ENCODE assay signal across 8 cellular contexts in genomic region chr14:91871401-91871800, GRCh38. TPM values are rescaled to one million over a fixed set of nuclear protein-coding genes. Genes with fewer than 3 reads are reported as not detected.
DNase-seq lines count a peak whose midpoint lies in the region; ATAC-seq and TF ChIP-seq lines count a peak whose summit lies in the region.
"Not testable (repeated sequence)": the region's sequence is repeated elsewhere in the genome, so short reads cannot be mapped to it uniquely, and the experiment has no call there.

No MANE protein-coding gene starts in this region.

- intact Hi-C loops in CD8-positive, alpha-beta T cell (cut with DNase I, micrococcal nuclease), result loop anchor here (5.0 to 10.0 kb wide), 4 partner anchors 457 to 661 kb away; partner anchors contain the start of gene CCDC88C (in 1 of the 2)
- intact Hi-C loops in activated CD4-positive, alpha-beta T cell treated with anti-CD3 and anti-CD28 coated beads, Interleukin-2, amount 10 ng/mL, durations not matched to agents 24 days and 14 days (cut with micrococcal nuclease), result loop anchor here (5.0 kb wide), 2 partner anchors 91 to 171 kb away; partner anchors contain the start of gene TRIP11
- intact Hi-C loops in ascending aorta (cut with DNase I), result loop anchor here (5.0 kb wide), 1 partner anchor 46 kb away; no protein-coding TSS in a partner anchor
- intact Hi-C loops in left ventricle myocardium inferior (cut with micrococcal nuclease); upper lobe of right lung (cut with DNase I): not testable (repeated sequence)

- peak overlapping the region; percentile 99 for H3K27ac Mint-ChIP-seq in CD8-positive, alpha-beta T cell
- H3K27ac Mint-ChIP-seq in activated CD4-positive, alpha-beta T cell treated with anti-CD3 and anti-CD28 coated beads, Interleukin-2, amount 10 ng/mL, durations not matched to agents 24 days and 14 days, result peak overlapping the region; percentile 59
- H3K27ac Mint-ChIP-seq in activated T-helper 17 cell treated with anti-CD3 and anti-CD28 coated beads, Interleukin-2, amount 50 U/mL, for 72 hours, result not testable (repeated sequence)

- not testable (repeated sequence) for H3K27me3 Mint-ChIP-seq in CD8-positive, alpha-beta T cell (ENCODE audit: low read depth); activated CD4-positive, alpha-beta T cell treated with anti-CD3 and anti-CD28 coated beads, Interleukin-2, amount 10 ng/mL, durations not matched to agents 24 days and 14 days; activated T-helper 17 cell treated with anti-CD3 and anti-CD28 coated beads, Interleukin-2, amount 50 U/mL, for 72 hours

- not testable (repeated sequence) for H3K4me3 ChIP-seq in CD8-positive, alpha-beta T cell (ENCODE audit: low read depth, low read length); OCI-LY1 (ENCODE audit: low read depth, low read length, poor library complexity, severe bottlenecking); ascending aorta; left ventricle myocardium inferior; skeletal muscle tissue (ENCODE audit: low read length in 3 of 3); upper lobe of right lung

- not testable (repeated sequence) for H3K9me3 ChIP-seq in CD8-positive, alpha-beta T cell (ENCODE audit: low read length); OCI-LY1 (ENCODE audit: low read length); ascending aorta; skeletal muscle tissue (ENCODE audit: control insufficient read depth in 3 of 3, low read length in 3 of 3); upper lobe of right lung
- peaks cover 13% of the 10 kb centered on the region for H3K9me3 ChIP-seq in left ventricle myocardium inferior (replicated peaks)

- H3K9me3 Mint-ChIP-seq in CD8-positive, alpha-beta T cell; activated CD4-positive, alpha-beta T cell treated with anti-CD3 and anti-CD28 coated beads, Interleukin-2, amount 10 ng/mL, durations not matched to agents 24 days and 14 days; activated T-helper 17 cell treated with anti-CD3 and anti-CD28 coated beads, Interleukin-2, amount 50 U/mL, for 72 hours: not testable (repeated sequence)

- H3F3A ChIP-seq in OCI-LY1 (ENCODE audit: insufficient read depth, low read length), result not testable (repeated sequence)

- not testable (repeated sequence) for H2AFZ ChIP-seq in OCI-LY1 (ENCODE audit: low read length)

- H3K4me3 Mint-ChIP-seq in CD8-positive, alpha-beta T cell, result peak overlapping the region; percentile 37
- H3K4me3 Mint-ChIP-seq in activated CD4-positive, alpha-beta T cell treated with anti-CD3 and anti-CD28 coated beads, Interleukin-2, amount 10 ng/mL, durations not matched to agents 24 days and 14 days, result peak overlapping the region; percentile 89
- H3K4me3 Mint-ChIP-seq in activated T-helper 17 cell treated with anti-CD3 and anti-CD28 coated beads, Interleukin-2, amount 50 U/mL, for 72 hours, result peak overlapping the region; percentile 89

- H3K9ac ChIP-seq in OCI-LY1 (ENCODE audit: low read length), result peak overlapping the region; percentile 82; the same call in 1 of the 2 replicates
- not testable (repeated sequence) for H3K9ac ChIP-seq in skeletal muscle tissue (ENCODE audit: low read depth in 1 of 3, low read length in 3 of 3)

- H3K36me3 ChIP-seq in CD8-positive, alpha-beta T cell (ENCODE audit: insufficient read depth, low read length); OCI-LY1 (ENCODE audit: insufficient read depth, low read length); skeletal muscle tissue (ENCODE audit: control insufficient read depth in 3 of 3, insufficient read depth in 3 of 3, low read length in 3 of 3): not testable (repeated sequence)
- H3K36me3 ChIP-seq in ascending aorta (peaks cover 65 to 69% of the 10 kb centered on the region in 2 donors), left ventricle myocardium inferior (peaks cover 27% of the 10 kb centered on the region), upper lobe of right lung (peaks cover 14% of the 10 kb centered on the region)

- peaks cover 11% of the 10 kb centered on the region for H3K36me3 Mint-ChIP-seq in CD8-positive, alpha-beta T cell
- not testable (repeated sequence) for H3K36me3 Mint-ChIP-seq in activated CD4-positive, alpha-beta T cell treated with anti-CD3 and anti-CD28 coated beads, Interleukin-2, amount 10 ng/mL, durations not matched to agents 24 days and 14 days (ENCODE audit: low read depth); activated T-helper 17 cell treated with anti-CD3 and anti-CD28 coated beads, Interleukin-2, amount 50 U/mL, for 72 hours (ENCODE audit: low read depth)

- POLR2A ChIA-PET in CD8-positive, alpha-beta T cell (lab: Charles Lee), result interaction anchor here (0.6 to 6.0 kb wide), 4 partner anchors 11 to 96 kb away, joined by 3 to 67 read pairs (median 26); no protein-coding TSS in a partner anchor

- DNase-seq in CD8-positive, alpha-beta T cell; activated CD4-positive, alpha-beta T cell treated with anti-CD3 and anti-CD28 coated beads, Interleukin-2, amount 10 ng/mL, durations not matched to agents 24 days and 14 days; ascending aorta (ENCODE audit: low spot score in 2 of 2); left ventricle myocardium inferior; upper lobe of right lung: not testable (repeated sequence)

- not testable (repeated sequence) for ATAC-seq in CD8-positive, alpha-beta T cell; activated T-helper 17 cell treated with anti-CD3 and anti-CD28 coated beads, Interleukin-2, amount 50 U/mL, for 72 hours (replicated peaks); upper lobe of right lung

- H3K79me2 ChIP-seq in OCI-LY1 (ENCODE audit: insufficient read depth, low read length), result not testable (repeated sequence)

- not testable (repeated sequence) for TF ChIP-seq CTCF in CD8-positive, alpha-beta T cell (IDR thresholded peaks at IDR 0.05); OCI-LY1 (IDR thresholded peaks at IDR 0.05; ENCODE audit: low read length); ascending aorta (IDR thresholded peaks at IDR 0.05); left ventricle myocardium inferior (IDR thresholded peaks at IDR 0.05; ENCODE audit: borderline replicate concordance); upper lobe of right lung (IDR thresholded peaks at IDR 0.05)

- CTCF ChIA-PET in CD8-positive, alpha-beta T cell (lab: Charles Lee), result interaction anchor here (0.7 to 2.1 kb wide), 7 partner anchors 8 to 125 kb away, joined by 3 to 13 read pairs (median 4); no protein-coding TSS in a partner anchor

- peak overlapping the region; percentile 81; the same call in 1 of the 2 replicates for H3K4me2 ChIP-seq in OCI-LY1 (ENCODE audit: low read length)

- not testable (repeated sequence) for H3K27me3 ChIP-seq in CD8-positive, alpha-beta T cell (ENCODE audit: insufficient read depth, low read length); OCI-LY1 (ENCODE audit: insufficient read depth, low read length); ascending aorta; skeletal muscle tissue (ENCODE audit: control insufficient read depth in 3 of 3, insufficient read depth in 3 of 3, low read length in 3 of 3); upper lobe of right lung
- H3K27me3 ChIP-seq in left ventricle myocardium inferior (ENCODE audit: low read depth), result peaks cover 43% of the 10 kb centered on the region

- H3K4me1 ChIP-seq in CD8-positive, alpha-beta T cell (ENCODE audit: insufficient read depth, low read length), result peaks cover 93% of the 10 kb centered on the region
- peaks cover 93% of the 10 kb centered on the region for H3K4me1 ChIP-seq in OCI-LY1 (ENCODE audit: insufficient read depth, low read length, severe bottlenecking)
- H3K4me1 ChIP-seq in ascending aorta, result peaks cover 13 to 23% of the 10 kb centered on the region in 2 donors
- peaks cover 21% of the 10 kb centered on the region for H3K4me1 ChIP-seq in left ventricle myocardium inferior
- H3K4me1 ChIP-seq in skeletal muscle tissue (ENCODE audit: control insufficient read depth in 3 of 3, insufficient read depth in 3 of 3, low read length in 3 of 3), result peaks cover 23 to 27% (median 23%) of the 10 kb centered on the region in 3 donors
- peaks cover 50% of the 10 kb centered on the region for H3K4me1 ChIP-seq in upper lobe of right lung

- not testable (repeated sequence) for H4K20me1 ChIP-seq in OCI-LY1 (ENCODE audit: insufficient read depth, low read length)

- not testable (repeated sequence) for H3K9me2 ChIP-seq in OCI-LY1 (ENCODE audit: low read depth, low read length)

- H3K27ac ChIP-seq in CD8-positive, alpha-beta T cell (ENCODE audit: low read depth, low read length), result peak overlapping the region; percentile 86
- H3K27ac ChIP-seq in OCI-LY1 (ENCODE audit: low read depth, low read length, poor library complexity, severe bottlenecking) (peak overlapping the region; percentile 99), ascending aorta (peak overlapping the region; percentile 77 to 78), left ventricle myocardium inferior (replicated peaks) (peak overlapping the region; percentile 63), skeletal muscle tissue (ENCODE audit: low read depth, low read length) (peak overlapping the region; percentile 14), upper lobe of right lung (peak overlapping the region; percentile 86)

- H3K4me1 Mint-ChIP-seq in CD8-positive, alpha-beta T cell (ENCODE audit: low read depth), result peaks cover 99% of the 10 kb centered on the region
- peaks cover 93% of the 10 kb centered on the region for H3K4me1 Mint-ChIP-seq in activated CD4-positive, alpha-beta T cell treated with anti-CD3 and anti-CD28 coated beads, Interleukin-2, amount 10 ng/mL, durations not matched to agents 24 days and 14 days
- peaks cover 54% of the 10 kb centered on the region for H3K4me1 Mint-ChIP-seq in activated T-helper 17 cell treated with anti-CD3 and anti-CD28 coated beads, Interleukin-2, amount 50 U/mL, for 72 hours

RNA-seq across cellular contexts. Expression of gene TC2N, which starts 4.1 kb away (rescaled TPM):
- total RNA-seq in CD8-positive, alpha-beta T cell, result 100 to 1,000 TPM; 132 TPM
- 18.6 and 19.3 TPM in 2 replicates for total RNA-seq in activated CD4-positive, alpha-beta T cell treated with anti-CD3 and anti-CD28 coated beads, Interleukin-2, amount 10 ng/mL, durations not matched to agents 24 days and 14 days
- total RNA-seq in activated T-helper 17 cell treated with anti-CD3 and anti-CD28 coated beads, Interleukin-2, amount 50 U/mL, for 72 hours, result 10 to 100 TPM; 39.2 to 81.2 TPM
- total RNA-seq in ascending aorta (37.8 TPM), left ventricle myocardium inferior (4.1 TPM), skeletal muscle tissue (5.7 TPM), upper lobe of right lung (56.7 TPM)

Comparison
In these comparisons a context has a peak if more than half of its experiments do, and no peak if none do; other contexts are left out.
1. H3K27ac ChIP-seq: peak in every context shown above with its lines; median percentile 99 in OCI-LY1; 86 in CD8-positive, alpha-beta T cell; 86 in upper lobe of right lung; 78 in ascending aorta; 63 in left ventricle myocardium inferior; 14 in skeletal muscle tissue.
2. H3K4me3 Mint-ChIP-seq: peak in every context shown above with its lines; median percentile 89 in activated CD4-positive, alpha-beta T cell treated with anti-CD3 and anti-CD28 coated beads, Interleukin-2, amount 10 ng/mL, durations not matched to agents 24 days and 14 days; 89 in activated T-helper 17 cell treated with anti-CD3 and anti-CD28 coated beads, Interleukin-2, amount 50 U/mL, for 72 hours; 37 in CD8-positive, alpha-beta T cell.